ENCODE assay signal across 21 cellular contexts in the genomic region with DNA sequence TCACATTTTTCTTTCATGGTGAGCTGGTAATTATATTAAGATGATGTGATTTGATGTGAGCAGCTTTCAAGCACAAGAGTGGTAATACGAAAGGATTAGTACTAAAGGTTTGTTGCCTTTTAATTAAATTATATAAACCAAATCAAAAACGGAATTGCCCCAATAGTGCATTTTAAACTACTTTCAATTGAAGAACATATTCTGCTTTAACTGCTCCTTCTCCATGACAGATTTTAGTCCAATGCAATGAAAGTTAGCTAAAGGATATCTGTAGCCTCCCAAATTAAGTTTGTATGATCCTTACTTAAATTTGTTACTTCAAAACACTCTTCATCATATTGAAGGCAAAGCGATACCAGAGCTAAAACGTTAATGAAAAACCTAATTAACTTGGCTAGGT.
A peak's percentile ranks its signal among the peaks of the same experiment; 100 is the strongest.
DNase-seq lines count a peak whose midpoint lies in the region; ATAC-seq, FAIRE-seq and TF ChIP-seq lines count a peak whose summit lies in the region.
"Had no signal": no experiment of that assay in that cellular context is flagged by ENCODE, and none has a peak within 500 bp of the region (broad histone marks: within the 10 kb centered on the region; RNA-seq: fewer than 3 reads in every experiment).

No MANE protein-coding gene starts in this region.

- DNase-seq in A549 (ENCODE audit: low read depth in 1 of 2, low spot score in 1 of 2), result no peak
- DNase-seq in SK-N-DZ (ENCODE audit: low spot score), result peak; percentile 94
- DNase-seq in H1 (ENCODE audit: low read depth in 1 of 2, low spot score in 2 of 2), result no peak
- DNase-seq in activated CD4-positive, CD25-positive, alpha-beta regulatory T cell (lab: John Stamatoyannopoulos, UW), result no peak
- DNase-seq in NCI-H446 (lab: John Stamatoyannopoulos, UW), result no peak
- DNase-seq: 8988T; AML-193; Caco-2; Calu3; CD4-positive, alpha-beta T cell; CD8-positive, alpha-beta T cell; DMS79 treated with DMSO at 0.1 percent for 48 hours; GF-D8 had no signal

- TF ChIP-seq CTCF in A549 (IDR thresholded peaks at IDR 0.05) (no peak), H1 (IDR thresholded peaks at IDR 0.05; ENCODE audit: control extremely low read depth in 1 of 3, insufficient read depth in 1 of 3, low read depth in 1 of 3, low read length in 3 of 3) (no peak)

- ATAC-seq in A549, result no peak
- ATAC-seq in HG02840 (IDR thresholded peaks at IDR 0.05; ENCODE audit: low FRiP score, unreplicated experiment), result no peak
- ATAC-seq: CD8-positive, alpha-beta T cell had no signal

- H4K8ac ChIP-seq in H1 (ENCODE audit: extremely low read depth, insufficient read depth, low read length), result no peak overlapping the region

- H3K27ac ChIP-seq in A549, result no peak overlapping the region
- no peak overlapping the region for H3K27ac ChIP-seq in H1 (ENCODE audit: low read depth, low read length)
- H3K27ac ChIP-seq: BLaER1 treated with 17β-estradiol and CSF1 and Interleukin-3, amounts not matched to agents 10 nM and 100 nM; C4-2B had no signal

- H3K27me3 ChIP-seq in H1 (replicated peaks in 1 of 4; ENCODE audit: control insufficient read depth in 3 of 4, extremely low read depth in 1 of 4, insufficient read depth in 3 of 4, low read length in 3 of 4), result no peaks in the 10 kb centered on the region

- 1% methylated on average over 4 of the region's 4 CpGs for WGBS in A549 (ENCODE audit: missing lambda C conversion rate)
- WGBS in H1 (ENCODE audit: extremely low coverage in 1 of 2, insufficient coverage in 1 of 2, insufficient read length in 1 of 2, insufficient replicate concordance in 2 of 2, low coverage in 1 of 2, low lambda C conversion rate in 2 of 2, missing lambda C conversion rate in 1 of 2), 2 experiments, result 86% methylated on average over 4 of the region's 4 CpGs; no CpG with 5 or more reads in 1 of the 2 experiments

- no peak overlapping the region for H3K14ac ChIP-seq in H1 (ENCODE audit: insufficient read length)

- H3K56ac ChIP-seq in H1 (replicated peaks; ENCODE audit: insufficient read length, low read depth, low read length), result no peak overlapping the region

- H2AK5ac ChIP-seq in H1 (ENCODE audit: low read depth, low read length), result no peak overlapping the region

- no peak overlapping the region for H2BK12ac ChIP-seq in H1 (ENCODE audit: low read depth, low read length)

- H4K5ac ChIP-seq in H1 (ENCODE audit: insufficient read length, low read depth, low read length), result no peak overlapping the region

- TF ChIP-seq POLR2A in A549 (IDR thresholded peaks at IDR 0.05; ENCODE audit: low read length) (no peak), H1 (IDR thresholded peaks at IDR 0.05; ENCODE audit: control extremely low read depth in 1 of 2, low read depth in 2 of 2, low read length in 2 of 2) (no peak)

- no peaks in the 10 kb centered on the region for H3K36me3 ChIP-seq in H1 (ENCODE audit: control insufficient read depth in 2 of 4, insufficient read depth in 4 of 4, low read length in 3 of 4)
- H3K36me3 ChIP-seq: BLaER1 treated with 17β-estradiol and CSF1 and Interleukin-3, amounts not matched to agents 10 nM and 100 nM had no signal

- H2BK15ac ChIP-seq in H1 (ENCODE audit: low read length), result no peak overlapping the region

- no peak for TF ChIP-seq EP300 in A549 (IDR thresholded peaks at IDR 0.05)
- TF ChIP-seq EP300 in H1 (IDR thresholded peaks at IDR 0.05; ENCODE audit: borderline replicate concordance in 1 of 2, low read depth in 2 of 2, low read length in 2 of 2), result no peak

- no peaks in the 10 kb centered on the region for H3K23me2 ChIP-seq in H1 (ENCODE audit: low read depth, low read length)

- H4K20me1 ChIP-seq in H1 (replicated peaks in 1 of 2; ENCODE audit: control insufficient read depth in 1 of 2, insufficient read depth in 2 of 2, low read length in 2 of 2), result no peaks in the 10 kb centered on the region
- H4K20me1 ChIP-seq: BLaER1 treated with 17β-estradiol and CSF1 and Interleukin-3, amounts not matched to agents 10 nM and 100 nM had no signal

- H3K4ac ChIP-seq in H1 (replicated peaks; ENCODE audit: insufficient read length, low read depth, low read length), result no peak overlapping the region

- no peak overlapping the region for H2AFZ ChIP-seq in H1 (ENCODE audit: low read length)

- no peak for TF ChIP-seq RAD21 in A549 (conservative IDR thresholded peaks at IDR 0.05 in 1 of 2, IDR thresholded peaks at IDR 0.05 in 1 of 2)
- no peak for TF ChIP-seq RAD21 in H1 (IDR thresholded peaks at IDR 0.05 in 1 of 2, conservative IDR thresholded peaks at IDR 0.05 in 1 of 2; ENCODE audit: low read depth in 2 of 2, low read length in 2 of 2)

- no peaks in the 10 kb centered on the region for H3K79me2 ChIP-seq in H1 (ENCODE audit: control insufficient read depth in 1 of 2, insufficient read depth in 2 of 2, low read length in 2 of 2)

- no peaks in the 10 kb centered on the region for H3K9me3 ChIP-seq in A549
- H3K9me3 ChIP-seq in H1 (ENCODE audit: insufficient read depth in 2 of 2, low read depth in 1 of 2, low read length in 1 of 2), result no peaks in the 10 kb centered on the region
- H3K9me3 ChIP-seq: BLaER1 treated with 17β-estradiol and CSF1 and Interleukin-3, amounts not matched to agents 10 nM and 100 nM; Caco-2 had no signal

- no peak overlapping the region for H3K4me2 ChIP-seq in A549
- H3K4me2 ChIP-seq in H1 (ENCODE audit: insufficient read depth in 1 of 2, low read depth in 2 of 2, low read length in 2 of 2), result no peak overlapping the region
- H3K4me2 ChIP-seq: BLaER1 treated with 17β-estradiol and CSF1 and Interleukin-3, amounts not matched to agents 10 nM and 100 nM had no signal

- H2BK20ac ChIP-seq in H1 (ENCODE audit: low read length), result no peak overlapping the region

- CTCF ChIA-PET in A549 (lab: Yijun Ruan, JAX), result no interaction called here
- CTCF ChIA-PET in H1 (lab: Charles Lee; ENCODE audit: partially characterized antibody), result interaction anchor here (1.5 kb wide), 1 partner anchor 12 kb away, joined by 3 read pairs; no protein-coding TSS in a partner anchor

- H3K4me3 ChIP-seq in A549 (no peak overlapping the region), H1 (ENCODE audit: extremely low read depth in 1 of 4, insufficient read depth in 2 of 4, low read depth in 3 of 4, low read length in 4 of 4) (no peak overlapping the region)
- H3K4me3 ChIP-seq: BLaER1 treated with 17β-estradiol and CSF1 and Interleukin-3, amounts not matched to agents 10 nM and 100 nM had no signal

- H3K79me1 ChIP-seq in H1 (ENCODE audit: low read depth, low read length), result no peaks in the 10 kb centered on the region

- H2BK5ac ChIP-seq in H1 (ENCODE audit: low read depth, low read length), result no peak overlapping the region

- no peak overlapping the region for H3K23ac ChIP-seq in H1 (ENCODE audit: insufficient read length)

- no peak overlapping the region for H4K91ac ChIP-seq in H1 (replicated peaks; ENCODE audit: insufficient read length, low read length)

- no peak overlapping the region for H3K18ac ChIP-seq in H1 (ENCODE audit: extremely low read depth, low read length)

- FAIRE-seq in A549 (lab: Jason Lieb, UNC) (peak; percentile 83), H1 (lab: Jason Lieb, UNC) (peak; percentile 66)
- FAIRE-seq: A204.1, D721Med, G401.6, GM12891, GM19239 had no signal

- POLR2A ChIA-PET in A549 (lab: Yijun Ruan, JAX) (no interaction called here), H1 (lab: Charles Lee; ENCODE audit: partially characterized antibody) (no interaction called here)

- H3K9ac ChIP-seq in H1 (replicated peaks in 1 of 4; ENCODE audit: extremely low read depth in 1 of 4, low read depth in 3 of 4, low read length in 3 of 4), result no peak overlapping the region
- H3K9ac ChIP-seq: BLaER1 treated with 17β-estradiol and CSF1 and Interleukin-3, amounts not matched to agents 10 nM and 100 nM had no signal

- H2BK120ac ChIP-seq in H1 (replicated peaks; ENCODE audit: low read depth, low read length), result no peak overlapping the region

- H3K4me1 ChIP-seq in A549 (no peaks in the 10 kb centered on the region), H1 (replicated peaks in 1 of 4; ENCODE audit: control insufficient read depth in 3 of 4, insufficient read depth in 4 of 4, low read length in 3 of 4) (no peaks in the 10 kb centered on the region)
- H3K4me1 ChIP-seq: BLaER1 treated with 17β-estradiol and CSF1 and Interleukin-3, amounts not matched to agents 10 nM and 100 nM; Caco-2 had no signal

TF ChIP-seq in A549, 52 proteins besides CTCF, POLR2A, EP300 and RAD21 (continues in another document):
- no peak for TF ChIP-seq SREBF2 (IDR thresholded peaks at IDR 0.05)
- TF ChIP-seq ESRRA (IDR thresholded peaks at IDR 0.05; ENCODE audit: borderline replicate concordance, low read length), result no peak
- TF ChIP-seq FOSL2 (IDR thresholded peaks at IDR 0.05), result no peak
- TF ChIP-seq FOSL2 (CRISPR knock-in tag; IDR thresholded peaks at IDR 0.05), result no peak
- TF ChIP-seq, protein P1, sequence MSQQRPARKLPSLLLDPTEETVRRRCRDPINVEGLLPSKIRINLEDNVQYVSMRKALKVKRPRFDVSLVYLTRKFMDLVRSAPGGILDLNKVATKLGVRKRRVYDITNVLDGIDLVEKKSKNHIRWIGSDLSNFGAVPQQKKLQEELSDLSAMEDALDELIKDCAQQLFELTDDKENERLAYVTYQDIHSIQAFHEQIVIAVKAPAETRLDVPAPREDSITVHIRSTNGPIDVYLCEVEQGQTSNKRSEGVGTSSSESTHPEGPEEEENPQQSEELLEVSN (IDR thresholded peaks at IDR 0.05; ENCODE audit: borderline replicate concordance, low read depth), result no peak
- no peak for TF ChIP-seq CHD2 (IDR thresholded peaks at IDR 0.05; ENCODE audit: low read length, partially characterized antibody)
- TF ChIP-seq, protein P2, sequence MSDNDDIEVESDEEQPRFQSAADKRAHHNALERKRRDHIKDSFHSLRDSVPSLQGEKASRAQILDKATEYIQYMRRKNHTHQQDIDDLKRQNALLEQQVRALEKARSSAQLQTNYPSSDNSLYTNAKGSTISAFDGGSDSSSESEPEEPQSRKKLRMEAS (IDR thresholded peaks at IDR 0.05), result no peak

TF ChIP-seq in H1, 55 proteins besides CTCF, POLR2A, EP300 and RAD21:
- TF ChIP-seq JUN (IDR thresholded peaks at IDR 0.05; ENCODE audit: low read depth, low read length), result no peak
- TF ChIP-seq BCL11A (IDR thresholded peaks at IDR 0.05; ENCODE audit: low read depth in 2 of 2, low read length in 2 of 2), result no peak
- no peak for TF ChIP-seq CREB1 (IDR thresholded peaks at IDR 0.05)
- no peak for TF ChIP-seq MAFK (IDR thresholded peaks at IDR 0.05; ENCODE audit: low read depth, low read length)
- TF ChIP-seq, protein P3, sequence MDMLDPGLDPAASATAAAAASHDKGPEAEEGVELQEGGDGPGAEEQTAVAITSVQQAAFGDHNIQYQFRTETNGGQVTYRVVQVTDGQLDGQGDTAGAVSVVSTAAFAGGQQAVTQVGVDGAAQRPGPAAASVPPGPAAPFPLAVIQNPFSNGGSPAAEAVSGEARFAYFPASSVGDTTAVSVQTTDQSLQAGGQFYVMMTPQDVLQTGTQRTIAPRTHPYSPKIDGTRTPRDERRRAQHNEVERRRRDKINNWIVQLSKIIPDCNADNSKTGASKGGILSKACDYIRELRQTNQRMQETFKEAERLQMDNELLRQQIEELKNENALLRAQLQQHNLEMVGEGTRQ (IDR thresholded peaks at IDR 0.05; ENCODE audit: low read length), result no peak
